ENCODE assay signal across 14 cellular contexts in the genomic region with DNA sequence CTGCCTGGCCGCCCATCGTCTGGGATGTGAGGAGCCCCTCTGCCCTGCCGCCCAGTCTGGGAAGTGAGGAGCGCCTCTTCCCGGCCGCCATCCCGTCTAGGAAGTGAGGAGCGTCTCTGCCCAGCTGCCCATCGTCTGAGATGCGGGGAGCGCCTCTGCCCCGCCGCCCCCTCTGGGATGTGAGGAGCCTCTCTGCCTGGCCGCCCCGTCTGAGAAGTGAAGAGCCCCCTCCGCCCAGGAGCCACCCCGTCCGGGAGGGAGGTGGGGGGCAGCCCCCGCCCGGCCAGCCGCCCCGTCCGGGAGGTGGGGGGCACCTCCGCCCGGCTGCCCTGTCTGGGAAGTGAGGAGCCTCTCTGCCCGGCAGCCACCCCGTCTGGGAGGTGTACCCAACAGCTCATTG. TPM values are rescaled to one million over a fixed set of nuclear protein-coding genes. Genes with fewer than 3 reads are reported as not detected.
"Had no signal": no experiment of that assay in that cellular context is flagged by ENCODE, and none has a peak within 500 bp of the region (broad histone marks: within the 10 kb centered on the region; RNA-seq: fewer than 3 reads in every experiment).

No MANE protein-coding gene starts in this region.

RNA-seq across cellular contexts. Expression of a gene that starts 3.4 kb away (rescaled TPM):
- total RNA-seq: activated B cell treated with CpG ODN at 0.5 μM for 24 hours; activated CD4-positive, alpha-beta memory T cell treated with anti-CD3 and anti-CD28 coated beads for 36 hours; activated CD4-positive, alpha-beta memory T cell treated with anti-CD3 and anti-CD28 coated beads, Interleukin-2, amount 10 ng/mL, durations not matched to agents 7 days and 5 days; activated CD4-positive, alpha-beta T cell treated with anti-CD3 and anti-CD28 coated beads for 36 hours; activated CD4-positive, alpha-beta T cell treated with anti-CD3 and anti-CD28 coated beads, Interleukin-2, amount 10 ng/mL, durations not matched to agents 24 days and 14 days; activated CD4-positive, alpha-beta T cell treated with anti-CD3 and anti-CD28 coated beads, Interleukin-2, amount 10 ng/mL, durations not matched to agents 7 days and 5 days; activated CD8-positive, alpha-beta memory T cell treated with anti-CD3 and anti-CD28 coated beads for 36 hours; activated CD8-positive, alpha-beta memory T cell treated with anti-CD3 and anti-CD28 coated beads, Interleukin-2, amount 10 ng/mL, durations not matched to agents 7 days and 5 days; activated CD8-positive, alpha-beta T cell treated with anti-CD3 and anti-CD28 coated beads for 36 hours; activated CD8-positive, alpha-beta T cell treated with anti-CD3 and anti-CD28 coated beads, Interleukin-2, amount 10 ng/mL, durations not matched to agents 7 days and 5 days; T-cell; T-helper 1 cell treated with Interleukin-12 subunit alpha and Interleukin-12 subunit beta and Interleukin-4 antibody, amounts not matched to agents 30 ng/mL and 1 ng/mL, for 36 hours; T-helper 17 cell; T-helper 2 cell treated with Interferon-gamma antibody and Interleukin-4, amounts not matched to agents 100 ng/mL and 5 ng/mL, for 36 hours had no signal
